Comparison of ENCODE assay signal across 2 cellular contexts in genomic region chr3:47008851-47009224, GRCh38.
TF ChIP-seq lines count a peak whose summit lies in the region.

No MANE protein-coding gene starts in this region.

TF ChIP-seq in HEK293, 187 proteins besides CTCF, POLR2A, EP300 and RAD21 (continued from another document):
- TF ChIP-seq ZFP41 (tag by site-specific recombination; IDR thresholded peaks at IDR 0.05; ENCODE audit: borderline replicate concordance) = no peak
- no peak for TF ChIP-seq ZNF837 (tag by site-specific recombination; IDR thresholded peaks at IDR 0.05)
- TF ChIP-seq ZNF501 (tag by site-specific recombination; IDR thresholded peaks at IDR 0.05) = no peak
- no peak for TF ChIP-seq ZBTB48 (tag by site-specific recombination; IDR thresholded peaks at IDR 0.05)
- no peak for TF ChIP-seq TSHZ1 (tag by site-specific recombination; IDR thresholded peaks at IDR 0.05; ENCODE audit: borderline replicate concordance)
- TF ChIP-seq GLIS1 (tag by site-specific recombination; IDR thresholded peaks at IDR 0.05) = no peak
- TF ChIP-seq ZFP37 (tag by site-specific recombination; IDR thresholded peaks at IDR 0.05) = no peak
- no peak for TF ChIP-seq ZNF670 (tag by site-specific recombination; IDR thresholded peaks at IDR 0.05; ENCODE audit: low read depth)
- TF ChIP-seq ZNF639 (tag by site-specific recombination; IDR thresholded peaks at IDR 0.05) = no peak
- no peak for TF ChIP-seq PATZ1 (tag by site-specific recombination; IDR thresholded peaks at IDR 0.05)
- no peak for TF ChIP-seq MZF1 (tag by site-specific recombination; IDR thresholded peaks at IDR 0.05; ENCODE audit: borderline replicate concordance)
- no peak for TF ChIP-seq ZNF513 (tag by site-specific recombination; IDR thresholded peaks at IDR 0.05)
- TF ChIP-seq HOXA7 (CRISPR knock-in tag; IDR thresholded peaks at IDR 0.05; ENCODE audit: borderline replicate concordance) = no peak

TF ChIP-seq in GM12878, 131 proteins besides CTCF, POLR2A, EP300 and RAD21 (continued from another document):
- TF ChIP-seq IRF5 (IDR thresholded peaks at IDR 0.05; ENCODE audit: borderline replicate concordance) (no peak), POLR2AphosphoS2 (IDR thresholded peaks at IDR 0.05; ENCODE audit: low read depth, low read length) (no peak), SREBF2 (IDR thresholded peaks at IDR 0.05; ENCODE audit: low read length) (no peak), CHD4 (IDR thresholded peaks at IDR 0.05) (no peak), PKNOX1 (IDR thresholded peaks at IDR 0.05) (no peak), SMARCA5 (IDR thresholded peaks at IDR 0.05) (no peak), SMAD5 (IDR thresholded peaks at IDR 0.05; ENCODE audit: low read depth) (no peak), PML (IDR thresholded peaks at IDR 0.05; ENCODE audit: low read length) (no peak), PAX8 (IDR thresholded peaks at IDR 0.05) (no peak), E2F8 (IDR thresholded peaks at IDR 0.05; ENCODE audit: low read depth, partially characterized antibody) (no peak), ZBTB40 (IDR thresholded peaks at IDR 0.05; ENCODE audit: borderline replicate concordance) (no peak), LARP7 (IDR thresholded peaks at IDR 0.05) (no peak), SIN3A (IDR thresholded peaks at IDR 0.05; ENCODE audit: low read depth, low read length) (no peak), E4F1 (IDR thresholded peaks at IDR 0.05; ENCODE audit: borderline replicate concordance, partially characterized antibody) (no peak), SUZ12 (IDR thresholded peaks at IDR 0.05; ENCODE audit: unreplicated experiment) (no peak), KLF5 (IDR thresholded peaks at IDR 0.05; ENCODE audit: partially characterized antibody) (no peak), JUNB (IDR thresholded peaks at IDR 0.05) (no peak)
